Comparison of ENCODE assay signal across 1 cellular context in the genomic region with DNA sequence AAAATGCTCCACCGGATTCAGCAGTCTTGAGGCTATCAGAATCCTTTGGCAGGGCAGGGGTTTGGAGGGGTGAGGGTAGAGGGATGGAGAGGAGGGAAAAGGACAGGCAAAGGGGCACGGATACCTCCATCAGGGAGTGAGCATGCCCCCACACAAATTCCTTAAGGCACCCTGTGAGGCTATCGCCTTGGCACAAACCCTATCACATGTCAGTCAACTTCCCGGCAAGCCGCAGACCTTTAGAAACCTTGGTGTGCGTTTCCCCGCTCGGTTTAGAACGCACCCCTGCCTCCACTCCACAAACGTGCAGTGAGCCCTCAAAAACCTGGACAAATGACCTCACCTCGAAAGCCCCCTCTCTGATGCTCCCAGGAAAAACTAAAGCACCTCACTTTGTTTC.
TF ChIP-seq lines count a peak whose summit lies in the region.

No MANE protein-coding gene starts in this region.

TF ChIP-seq in HepG2, 621 proteins besides CTCF, POLR2A, EP300 and RAD21 (continued from another document):
- TF ChIP-seq, protein P1, sequence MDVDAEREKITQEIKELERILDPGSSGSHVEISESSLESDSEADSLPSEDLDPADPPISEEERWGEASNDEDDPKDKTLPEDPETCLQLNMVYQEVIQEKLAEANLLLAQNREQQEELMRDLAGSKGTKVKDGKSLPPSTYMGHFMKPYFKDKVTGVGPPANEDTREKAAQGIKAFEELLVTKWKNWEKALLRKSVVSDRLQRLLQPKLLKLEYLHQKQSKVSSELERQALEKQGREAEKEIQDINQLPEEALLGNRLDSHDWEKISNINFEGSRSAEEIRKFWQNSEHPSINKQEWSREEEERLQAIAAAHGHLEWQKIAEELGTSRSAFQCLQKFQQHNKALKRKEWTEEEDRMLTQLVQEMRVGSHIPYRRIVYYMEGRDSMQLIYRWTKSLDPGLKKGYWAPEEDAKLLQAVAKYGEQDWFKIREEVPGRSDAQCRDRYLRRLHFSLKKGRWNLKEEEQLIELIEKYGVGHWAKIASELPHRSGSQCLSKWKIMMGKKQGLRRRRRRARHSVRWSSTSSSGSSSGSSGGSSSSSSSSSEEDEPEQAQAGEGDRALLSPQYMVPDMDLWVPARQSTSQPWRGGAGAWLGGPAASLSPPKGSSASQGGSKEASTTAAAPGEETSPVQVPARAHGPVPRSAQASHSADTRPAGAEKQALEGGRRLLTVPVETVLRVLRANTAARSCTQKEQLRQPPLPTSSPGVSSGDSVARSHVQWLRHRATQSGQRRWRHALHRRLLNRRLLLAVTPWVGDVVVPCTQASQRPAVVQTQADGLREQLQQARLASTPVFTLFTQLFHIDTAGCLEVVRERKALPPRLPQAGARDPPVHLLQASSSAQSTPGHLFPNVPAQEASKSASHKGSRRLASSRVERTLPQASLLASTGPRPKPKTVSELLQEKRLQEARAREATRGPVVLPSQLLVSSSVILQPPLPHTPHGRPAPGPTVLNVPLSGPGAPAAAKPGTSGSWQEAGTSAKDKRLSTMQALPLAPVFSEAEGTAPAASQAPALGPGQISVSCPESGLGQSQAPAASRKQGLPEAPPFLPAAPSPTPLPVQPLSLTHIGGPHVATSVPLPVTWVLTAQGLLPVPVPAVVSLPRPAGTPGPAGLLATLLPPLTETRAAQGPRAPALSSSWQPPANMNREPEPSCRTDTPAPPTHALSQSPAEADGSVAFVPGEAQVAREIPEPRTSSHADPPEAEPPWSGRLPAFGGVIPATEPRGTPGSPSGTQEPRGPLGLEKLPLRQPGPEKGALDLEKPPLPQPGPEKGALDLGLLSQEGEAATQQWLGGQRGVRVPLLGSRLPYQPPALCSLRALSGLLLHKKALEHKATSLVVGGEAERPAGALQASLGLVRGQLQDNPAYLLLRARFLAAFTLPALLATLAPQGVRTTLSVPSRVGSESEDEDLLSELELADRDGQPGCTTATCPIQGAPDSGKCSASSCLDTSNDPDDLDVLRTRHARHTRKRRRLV (CRISPR knock-in tag; IDR thresholded peaks at IDR 0.05), result 0 out of 2 replicates have a peak, but pooled peaks have one; percentile 4
- TF ChIP-seq ZNF124 (CRISPR knock-in tag; IDR thresholded peaks at IDR 0.05), result 0 out of 2 replicates have a peak, but pooled peaks have one; percentile 6
- no peak for TF ChIP-seq ZSCAN12 (CRISPR knock-in tag; IDR thresholded peaks at IDR 0.05)
